ENCODE assay signal across 12 cellular contexts in genomic region chr11:70788247-70789022, GRCh38.
DNase-seq lines count a peak whose midpoint lies in the region; ATAC-seq and TF ChIP-seq lines count a peak whose summit lies in the region.
"Had no signal": no experiment of that assay in that cellular context is flagged by ENCODE, and none has a peak within 500 bp of the region (broad histone marks: within the 10 kb centered on the region; RNA-seq: fewer than 3 reads in every experiment).

No MANE protein-coding gene starts in this region.

- H2BK5ac ChIP-seq in H9 (ENCODE audit: insufficient read length, low read length), result no peak overlapping the region

- no peak overlapping the region for H2BK12ac ChIP-seq in H9 (ENCODE audit: insufficient read length, low read depth, low read length)

- H4K20me1 ChIP-seq in H9 (ENCODE audit: control insufficient read depth, insufficient read depth, insufficient read length), result peaks cover 3% of the 10 kb centered on the region

- no peak overlapping the region for H4K5ac ChIP-seq in H9 (ENCODE audit: insufficient read length, low read depth, low read length)

- H4K8ac ChIP-seq in H9 (replicated peaks; ENCODE audit: insufficient read length, low read depth, low read length), result no peak overlapping the region

- ATAC-seq in GM18907 (IDR thresholded peaks at IDR 0.05; ENCODE audit: unreplicated experiment), result no peak

- H3K9ac ChIP-seq in H9 (ENCODE audit: extremely low read depth, insufficient read length, low read length), result no peak overlapping the region

- H3K27me3 Mint-ChIP-seq in H9 (ENCODE audit: low read depth), result no peaks in the 10 kb centered on the region; the same call in 1 of the 2 replicates

- H3K4me1 Mint-ChIP-seq in H9, result no peaks in the 10 kb centered on the region

- peaks cover 14 to 35% (median 24%) of the 10 kb centered on the region in 3 experiments for H3K36me3 Mint-ChIP-seq in H9 (ENCODE audit: insufficient read depth in 1 of 3, low read depth in 3 of 3)

- no peak overlapping the region for H2BK20ac ChIP-seq in H9 (ENCODE audit: low read depth, low read length, poor library complexity, severe bottlenecking)

- H3K27me3 ChIP-seq in H9 (ENCODE audit: insufficient read depth, low read length), result no peaks in the 10 kb centered on the region
- H3K27me3 ChIP-seq: heart left ventricle had no signal

- H3K9me3 ChIP-seq in H9 (ENCODE audit: control insufficient read depth, low read depth, low read length), result peaks cover 8% of the 10 kb centered on the region

- H3K18ac ChIP-seq in H9 (ENCODE audit: insufficient read length, low read depth, low read length), result no peak overlapping the region

- TF ChIP-seq CTCF in H9 (conservative IDR thresholded peaks at IDR 0.05), result no peak

- peaks cover 3% of the 10 kb centered on the region for H3K79me2 ChIP-seq in H9 (ENCODE audit: insufficient read depth, low read length)

- no peak overlapping the region for H3K27ac ChIP-seq in H9 (ENCODE audit: insufficient read length, low read depth, low read length)
- H3K27ac ChIP-seq: heart left ventricle had no signal

- no peak overlapping the region for H4K91ac ChIP-seq in H9 (ENCODE audit: insufficient read length, low read depth, low read length)

- no peak overlapping the region for H2BK15ac ChIP-seq in H9 (ENCODE audit: low read depth, low read length)

- no peak overlapping the region for H2AFZ ChIP-seq in H9 (ENCODE audit: low read length)

- H3K56ac ChIP-seq in H9 (ENCODE audit: insufficient read length, low read depth, low read length), result no peak overlapping the region

- peaks cover 11 to 18% of the 10 kb centered on the region in 2 experiments for H3K9me3 Mint-ChIP-seq in H9

- H3K23me2 ChIP-seq in H9 (ENCODE audit: insufficient read length, low read depth, low read length, poor library complexity, severe bottlenecking), result no peaks in the 10 kb centered on the region

- no peak overlapping the region for H3K4me3 Mint-ChIP-seq in H9

- H3K4me2 ChIP-seq in H9 (ENCODE audit: insufficient read depth, insufficient read length, low read length), result no peak overlapping the region

- no peak overlapping the region for H3K27ac Mint-ChIP-seq in H9

- no peaks in the 10 kb centered on the region for H3K79me1 ChIP-seq in H9 (ENCODE audit: insufficient read depth, low read depth, low read length, poor library complexity, severe bottlenecking)

- H2AK5ac ChIP-seq in H9 (ENCODE audit: insufficient read length, low read length), result no peak overlapping the region

- no CpG with 5 or more reads among the region's 18 CpGs for WGBS in H9 (ENCODE audit: extremely low coverage, insufficient read length, low lambda C conversion rate)

- H3T11ph ChIP-seq in H9 (ENCODE audit: low read length), result no peak overlapping the region

- no peaks in the 10 kb centered on the region for H3K4me1 ChIP-seq in H9 (ENCODE audit: insufficient read depth, low read length)
- H3K4me1 ChIP-seq: heart left ventricle had no signal

- H3K23ac ChIP-seq in H9 (ENCODE audit: insufficient read length, low read depth, low read length), result no peak overlapping the region

- H3K4ac ChIP-seq in H9 (ENCODE audit: low read depth, low read length), result no peak overlapping the region

- DNase-seq in EH (ENCODE audit: low read depth), result peak; percentile 87
- peak; percentile 73 for DNase-seq in NCI-H226
- DNase-seq in dermis blood vessel endothelial cell, result peak; percentile 89
- DNase-seq in non-pigmented ciliary epithelial cell (ENCODE audit: low read depth), result peak; percentile 63
- DNase-seq in H9, result no peak
- DNase-seq in activated CD8-positive, alpha-beta memory T cell treated with anti-CD3 and anti-CD28 coated beads, Interleukin-2, amount 50 U/mL, for 4 hours, result no peak
- no peak for DNase-seq in stimulated activated CD4-positive, alpha-beta T cell treated with anti-CD3 and anti-CD28 coated beads, Interleukin-4, amount 100 ng/mL, for 1 hour
- DNase-seq: heart left ventricle; NCI-H446; stimulated activated CD4-positive, alpha-beta T cell treated with anti-CD3 and anti-CD28 coated beads, Interleukin-12 subunit alpha, Interleukin-12 subunit beta, amount 100 ng/mL, for 4 hours; stimulated activated naive CD4-positive, alpha-beta T cell treated with Interleukin-2 at 50 U/mL for 16 hours had no signal

- H2BK120ac ChIP-seq in H9 (ENCODE audit: low read depth, low read length, poor library complexity, severe bottlenecking), result no peak overlapping the region

- H3K14ac ChIP-seq in H9 (ENCODE audit: insufficient read depth, low read length), result no peak overlapping the region

Comparison
In these comparisons a context has a peak if more than half of its experiments do, and no peak if none do; other contexts are left out.
1. DNase-seq: peak in EH (single experiment), NCI-H226 (single experiment), dermis blood vessel endothelial cell (single experiment) and non-pigmented ciliary epithelial cell (single experiment); none in H9 (single experiment), activated CD8-positive, alpha-beta memory T cell treated with anti-CD3 and anti-CD28 coated beads, Interleukin-2, amount 50 U/mL, for 4 hours (single experiment) and stimulated activated CD4-positive, alpha-beta T cell treated with anti-CD3 and anti-CD28 coated beads, Interleukin-4, amount 100 ng/mL, for 1 hour (single experiment).